In the genomic region with DNA sequence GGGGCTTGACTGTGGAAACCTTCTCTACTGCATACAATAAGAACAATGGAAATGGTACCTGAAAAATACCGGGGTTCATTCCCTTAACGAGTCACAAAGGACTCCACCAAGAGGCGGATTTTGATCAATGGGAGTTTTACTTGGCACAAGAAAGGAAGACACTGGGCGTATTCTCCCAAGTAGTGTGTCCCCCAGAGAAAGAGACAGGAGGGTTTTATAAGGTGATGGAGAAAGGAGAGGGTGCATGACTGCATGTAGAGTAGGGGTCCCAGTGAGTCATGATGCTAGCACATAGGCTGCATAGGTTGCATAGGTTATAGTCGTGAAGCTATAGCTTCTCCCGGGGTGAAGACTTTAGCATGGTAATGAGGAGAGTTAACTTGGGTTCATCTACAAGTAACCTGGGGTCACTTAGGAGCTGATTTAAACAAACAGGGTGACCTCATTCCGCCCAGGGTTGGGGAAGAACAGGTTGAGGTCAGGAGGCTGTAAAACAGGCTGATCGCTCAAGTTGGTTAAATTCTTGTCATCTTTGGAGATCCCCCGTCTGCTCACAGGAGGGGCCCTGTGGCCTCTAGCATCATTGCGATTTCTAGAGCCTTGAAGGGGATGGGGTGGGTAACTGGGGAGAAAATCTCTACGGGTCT, we compare ENCODE assay signal across 1 cellular context.
TF ChIP-seq lines count a peak whose summit lies in the region.

No MANE protein-coding gene starts in this region.

TF ChIP-seq in WTC11, 78 proteins besides CTCF, POLR2A, EP300 and RAD21 (continued from another document):
- TF ChIP-seq, protein P1, sequence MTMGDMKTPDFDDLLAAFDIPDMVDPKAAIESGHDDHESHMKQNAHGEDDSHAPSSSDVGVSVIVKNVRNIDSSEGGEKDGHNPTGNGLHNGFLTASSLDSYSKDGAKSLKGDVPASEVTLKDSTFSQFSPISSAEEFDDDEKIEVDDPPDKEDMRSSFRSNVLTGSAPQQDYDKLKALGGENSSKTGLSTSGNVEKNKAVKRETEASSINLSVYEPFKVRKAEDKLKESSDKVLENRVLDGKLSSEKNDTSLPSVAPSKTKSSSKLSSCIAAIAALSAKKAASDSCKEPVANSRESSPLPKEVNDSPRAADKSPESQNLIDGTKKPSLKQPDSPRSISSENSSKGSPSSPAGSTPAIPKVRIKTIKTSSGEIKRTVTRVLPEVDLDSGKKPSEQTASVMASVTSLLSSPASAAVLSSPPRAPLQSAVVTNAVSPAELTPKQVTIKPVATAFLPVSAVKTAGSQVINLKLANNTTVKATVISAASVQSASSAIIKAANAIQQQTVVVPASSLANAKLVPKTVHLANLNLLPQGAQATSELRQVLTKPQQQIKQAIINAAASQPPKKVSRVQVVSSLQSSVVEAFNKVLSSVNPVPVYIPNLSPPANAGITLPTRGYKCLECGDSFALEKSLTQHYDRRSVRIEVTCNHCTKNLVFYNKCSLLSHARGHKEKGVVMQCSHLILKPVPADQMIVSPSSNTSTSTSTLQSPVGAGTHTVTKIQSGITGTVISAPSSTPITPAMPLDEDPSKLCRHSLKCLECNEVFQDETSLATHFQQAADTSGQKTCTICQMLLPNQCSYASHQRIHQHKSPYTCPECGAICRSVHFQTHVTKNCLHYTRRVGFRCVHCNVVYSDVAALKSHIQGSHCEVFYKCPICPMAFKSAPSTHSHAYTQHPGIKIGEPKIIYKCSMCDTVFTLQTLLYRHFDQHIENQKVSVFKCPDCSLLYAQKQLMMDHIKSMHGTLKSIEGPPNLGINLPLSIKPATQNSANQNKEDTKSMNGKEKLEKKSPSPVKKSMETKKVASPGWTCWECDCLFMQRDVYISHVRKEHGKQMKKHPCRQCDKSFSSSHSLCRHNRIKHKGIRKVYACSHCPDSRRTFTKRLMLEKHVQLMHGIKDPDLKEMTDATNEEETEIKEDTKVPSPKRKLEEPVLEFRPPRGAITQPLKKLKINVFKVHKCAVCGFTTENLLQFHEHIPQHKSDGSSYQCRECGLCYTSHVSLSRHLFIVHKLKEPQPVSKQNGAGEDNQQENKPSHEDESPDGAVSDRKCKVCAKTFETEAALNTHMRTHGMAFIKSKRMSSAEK (CRISPR knock-in tag; IDR thresholded peaks at IDR 0.05; ENCODE audit: borderline replicate concordance), result no peak
- TF ChIP-seq, protein P2, sequence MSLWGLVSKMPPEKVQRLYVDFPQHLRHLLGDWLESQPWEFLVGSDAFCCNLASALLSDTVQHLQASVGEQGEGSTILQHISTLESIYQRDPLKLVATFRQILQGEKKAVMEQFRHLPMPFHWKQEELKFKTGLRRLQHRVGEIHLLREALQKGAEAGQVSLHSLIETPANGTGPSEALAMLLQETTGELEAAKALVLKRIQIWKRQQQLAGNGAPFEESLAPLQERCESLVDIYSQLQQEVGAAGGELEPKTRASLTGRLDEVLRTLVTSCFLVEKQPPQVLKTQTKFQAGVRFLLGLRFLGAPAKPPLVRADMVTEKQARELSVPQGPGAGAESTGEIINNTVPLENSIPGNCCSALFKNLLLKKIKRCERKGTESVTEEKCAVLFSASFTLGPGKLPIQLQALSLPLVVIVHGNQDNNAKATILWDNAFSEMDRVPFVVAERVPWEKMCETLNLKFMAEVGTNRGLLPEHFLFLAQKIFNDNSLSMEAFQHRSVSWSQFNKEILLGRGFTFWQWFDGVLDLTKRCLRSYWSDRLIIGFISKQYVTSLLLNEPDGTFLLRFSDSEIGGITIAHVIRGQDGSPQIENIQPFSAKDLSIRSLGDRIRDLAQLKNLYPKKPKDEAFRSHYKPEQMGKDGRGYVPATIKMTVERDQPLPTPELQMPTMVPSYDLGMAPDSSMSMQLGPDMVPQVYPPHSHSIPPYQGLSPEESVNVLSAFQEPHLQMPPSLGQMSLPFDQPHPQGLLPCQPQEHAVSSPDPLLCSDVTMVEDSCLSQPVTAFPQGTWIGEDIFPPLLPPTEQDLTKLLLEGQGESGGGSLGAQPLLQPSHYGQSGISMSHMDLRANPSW (CRISPR knock-in tag; conservative IDR thresholded peaks at IDR 0.05; ENCODE audit: low read depth), result no peak
- TF ChIP-seq ZNF219 (CRISPR knock-in tag; IDR thresholded peaks at IDR 0.05; ENCODE audit: borderline replicate concordance) (no peak), RELA (CRISPR knock-in tag; IDR thresholded peaks at IDR 0.05; ENCODE audit: borderline replicate concordance) (no peak), GRHL2 (CRISPR knock-in tag; IDR thresholded peaks at IDR 0.05; ENCODE audit: insufficient replicate concordance, severe bottlenecking) (no peak), CREB1 (CRISPR knock-in tag; IDR thresholded peaks at IDR 0.05) (no peak), KAT7 (CRISPR knock-in tag; IDR thresholded peaks at IDR 0.05; ENCODE audit: borderline replicate concordance) (no peak), NR2C2 (CRISPR knock-in tag; IDR thresholded peaks at IDR 0.05) (no peak), ZNF416 (CRISPR knock-in tag; IDR thresholded peaks at IDR 0.05) (no peak)
- TF ChIP-seq, protein P3, sequence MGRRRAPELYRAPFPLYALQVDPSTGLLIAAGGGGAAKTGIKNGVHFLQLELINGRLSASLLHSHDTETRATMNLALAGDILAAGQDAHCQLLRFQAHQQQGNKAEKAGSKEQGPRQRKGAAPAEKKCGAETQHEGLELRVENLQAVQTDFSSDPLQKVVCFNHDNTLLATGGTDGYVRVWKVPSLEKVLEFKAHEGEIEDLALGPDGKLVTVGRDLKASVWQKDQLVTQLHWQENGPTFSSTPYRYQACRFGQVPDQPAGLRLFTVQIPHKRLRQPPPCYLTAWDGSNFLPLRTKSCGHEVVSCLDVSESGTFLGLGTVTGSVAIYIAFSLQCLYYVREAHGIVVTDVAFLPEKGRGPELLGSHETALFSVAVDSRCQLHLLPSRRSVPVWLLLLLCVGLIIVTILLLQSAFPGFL (CRISPR knock-in tag; IDR thresholded peaks at IDR 0.05; ENCODE audit: borderline replicate concordance), result no peak
- TF ChIP-seq, protein P4, sequence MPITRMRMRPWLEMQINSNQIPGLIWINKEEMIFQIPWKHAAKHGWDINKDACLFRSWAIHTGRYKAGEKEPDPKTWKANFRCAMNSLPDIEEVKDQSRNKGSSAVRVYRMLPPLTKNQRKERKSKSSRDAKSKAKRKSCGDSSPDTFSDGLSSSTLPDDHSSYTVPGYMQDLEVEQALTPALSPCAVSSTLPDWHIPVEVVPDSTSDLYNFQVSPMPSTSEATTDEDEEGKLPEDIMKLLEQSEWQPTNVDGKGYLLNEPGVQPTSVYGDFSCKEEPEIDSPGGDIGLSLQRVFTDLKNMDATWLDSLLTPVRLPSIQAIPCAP (CRISPR knock-in tag; IDR thresholded peaks at IDR 0.05), result no peak
